Comparison of ENCODE assay signal across 8 cellular contexts in the genomic region with DNA sequence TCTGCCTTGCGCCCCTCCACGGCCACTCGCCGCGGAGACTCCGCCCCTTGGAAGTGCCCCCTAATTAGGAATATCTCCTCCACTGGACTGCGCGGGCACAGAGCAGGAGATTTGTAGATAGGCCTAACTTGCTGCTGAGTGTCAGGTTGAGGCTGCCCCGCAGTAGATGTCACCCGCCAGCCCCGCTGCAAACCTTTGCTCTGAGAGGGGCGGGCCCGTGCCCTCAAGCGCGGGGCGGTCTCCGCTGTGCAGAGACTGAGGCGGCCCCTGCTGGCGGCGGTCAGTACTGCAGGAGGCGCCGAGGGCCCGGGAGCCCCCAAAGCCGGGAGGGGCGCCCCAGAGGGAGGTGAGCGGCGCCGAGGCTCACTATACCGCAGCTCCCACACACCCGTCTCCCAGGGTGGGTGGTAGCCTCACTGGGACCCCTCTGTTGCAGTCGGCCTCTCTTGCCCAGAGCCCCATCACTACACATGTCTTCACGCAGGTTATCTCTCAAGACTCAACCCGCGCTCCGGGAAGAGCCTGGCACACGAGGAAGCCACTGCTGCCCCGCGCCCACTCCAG. TPM values are rescaled to one million over a fixed set of nuclear protein-coding genes. Genes with fewer than 3 reads are reported as not detected.
DNase-seq lines count a peak whose midpoint lies in the region; ATAC-seq and TF ChIP-seq lines count a peak whose summit lies in the region.

No MANE protein-coding gene starts in this region.

- H3K4me1 Mint-ChIP-seq in IgD-negative memory B cell (peaks cover 11 to 13% (median 12%) of the 10 kb centered on the region in 3 donors), glutamatergic neuron (ENCODE audit: low read depth, unreplicated experiment) (peaks cover 5% of the 10 kb centered on the region), type B pancreatic cell (ENCODE audit: unreplicated experiment) (peaks cover 21% of the 10 kb centered on the region)

- no peaks in the 10 kb centered on the region for H3K36me3 Mint-ChIP-seq in IgD-negative memory B cell
- H3K36me3 Mint-ChIP-seq in glutamatergic neuron (ENCODE audit: unreplicated experiment), result no peaks in the 10 kb centered on the region
- H3K36me3 Mint-ChIP-seq in type B pancreatic cell, result no peaks in the 10 kb centered on the region

- H3K9me3 Mint-ChIP-seq in IgD-negative memory B cell, result no peaks in the 10 kb centered on the region
- H3K9me3 Mint-ChIP-seq in glutamatergic neuron (ENCODE audit: unreplicated experiment), result peaks cover 8% of the 10 kb centered on the region
- no peaks in the 10 kb centered on the region for H3K9me3 Mint-ChIP-seq in type B pancreatic cell

- H3K4me3 Mint-ChIP-seq in IgD-negative memory B cell (peak overlapping the region; percentile 29 to 88 (median 80)), glutamatergic neuron (ENCODE audit: unreplicated experiment) (no peak overlapping the region), type B pancreatic cell (peak overlapping the region; percentile 55)

- ATAC-seq in GM19035 (IDR thresholded peaks at IDR 0.05; ENCODE audit: unreplicated experiment), result peak; percentile 55

- H3K27ac Mint-ChIP-seq in IgD-negative memory B cell (peak overlapping the region in 1 of 3 donors; percentile 69), glutamatergic neuron (ENCODE audit: unreplicated experiment) (no peak overlapping the region), type B pancreatic cell (no peak overlapping the region)

- H3K27me3 Mint-ChIP-seq in IgD-negative memory B cell (peaks cover 7% of the 10 kb centered on the region), glutamatergic neuron (ENCODE audit: unreplicated experiment) (peaks cover 1% of the 10 kb centered on the region), type B pancreatic cell (peaks cover 23% of the 10 kb centered on the region)

- no peaks in the 10 kb centered on the region for H3K9me3 ChIP-seq in SJSA1 (replicated peaks)

- DNase-seq in AG09319 (ENCODE audit: extremely low read depth, low read depth) (no peak), SJSA1 (ENCODE audit: low read depth in 1 of 2, low spot score in 2 of 2) (peak; percentile 66 to 70), activated gamma-delta T cell (lab: John Stamatoyannopoulos, UW) (peak; percentile 77), glutamatergic neuron (peak; percentile 87), posterior cingulate gyrus (peak; percentile 51 to 97 (median 73)), type B pancreatic cell (ENCODE audit: extremely low spot score, unreplicated experiment) (peak; percentile 84)

- no peak overlapping the region for H3K4me3 ChIP-seq in SJSA1

- no peak overlapping the region for H3K27ac ChIP-seq in SJSA1

- TF ChIP-seq CTCF in AG09319 (IDR thresholded peaks at IDR 0.05; ENCODE audit: low read depth, low read length) (peak; percentile 89), glutamatergic neuron (IDR thresholded peaks at IDR 0.05; ENCODE audit: partially characterized antibody, unreplicated experiment) (peak; percentile 100), type B pancreatic cell (conservative IDR thresholded peaks at IDR 0.05) (peak; percentile 98)

- no peaks in the 10 kb centered on the region; the same call in 1 of the 2 replicates for H3K36me3 ChIP-seq in SJSA1

- peaks cover 18% of the 10 kb centered on the region for H3K4me1 ChIP-seq in SJSA1 (replicated peaks)

- intact Hi-C loops in posterior cingulate gyrus (cut with DNase I), result no loop called here

- H3K27me3 ChIP-seq in SJSA1 (replicated peaks), result no peaks in the 10 kb centered on the region

RNA-seq across cellular contexts. Expression of gene NEURL3, which starts 2.9 kb away (rescaled TPM):
- not detected for polyA plus RNA-seq in IgD-negative memory B cell
- total RNA-seq in SJSA1 (2014; rRNA removed; shearing (Covaris generic)), result not detected in 2 replicates
- total RNA-seq in glutamatergic neuron (ENCODE audit: unreplicated experiment) (not detected), type B pancreatic cell (ENCODE audit: low replicate concordance) (1.1 and 2.5 TPM in 2 replicates)

RNA-seq across cellular contexts. Expression of gene ARID5A, which starts 28.5 kb away (rescaled TPM):
- polyA plus RNA-seq in IgD-negative memory B cell, result 62.3 TPM
- 6.3 and 9.7 TPM in 2 replicates for total RNA-seq in SJSA1 (2014; rRNA removed; shearing (Covaris generic))
- total RNA-seq in glutamatergic neuron (ENCODE audit: unreplicated experiment) (3.5 TPM), type B pancreatic cell (ENCODE audit: low replicate concordance) (5.1 and 11.9 TPM in 2 replicates)
